In genomic region chr2:76749858-76750257, GRCh38 we compare ENCODE assay signal across 36 cellular contexts.
DNase-seq lines count a peak whose midpoint lies in the region; ATAC-seq lines count a peak whose summit lies in the region.
"Had no signal": no experiment of that assay in that cellular context is flagged by ENCODE, and none has a peak within 500 bp of the region (broad histone marks: within the 10 kb centered on the region; RNA-seq: fewer than 3 reads in every experiment).

No MANE protein-coding gene starts in this region.

- ATAC-seq in HG03159 (IDR thresholded peaks at IDR 0.05; ENCODE audit: unreplicated experiment) (no peak), HG03280 (IDR thresholded peaks at IDR 0.05; ENCODE audit: unreplicated experiment) (no peak)
- ATAC-seq: activated CD4-positive, alpha-beta T cell treated with anti-CD3 and anti-CD28 coated beads for 36 hours; activated CD8-positive, alpha-beta T cell treated with anti-CD3 and anti-CD28 coated beads, Interleukin-2, amount 10 ng/mL, durations not matched to agents 7 days and 5 days; gastroesophageal sphincter; K562; lower lobe of right lung; natural killer cell treated with Interleukin-12 subunit alpha and Interleukin-12 subunit beta and Interleukin-15 and Interleukin-18, amount 100 ng/mL, for 72 hours; Panc1; sciatic nerve had no signal

- DNase-seq in NCI-H2107 treated with DMSO at 0.1 percent for 48 hours (lab: John Stamatoyannopoulos, UW; ENCODE audit: unreplicated experiment) = peak; percentile 48
- DNase-seq in NCI-H2107 (lab: John Stamatoyannopoulos, UW) = no peak
- peak; percentile 39 for DNase-seq in Jurkat, Clone E6-1 (ENCODE audit: low read depth, low spot score)
- DNase-seq in OCI-M1 (lab: John Stamatoyannopoulos, UW) = peak; percentile 1
- DNase-seq in myocyte (ENCODE audit: low read depth) = peak; percentile 46
- DNase-seq in anterior cingulate cortex (lab: John Stamatoyannopoulos, UW) = no peak
- DNase-seq: ACHN; activated CD4-positive, alpha-beta T cell treated with anti-CD3 and anti-CD28 coated beads for 36 hours; activated CD8-positive, alpha-beta T cell treated with anti-CD3 and anti-CD28 coated beads, Interleukin-2, amount 10 ng/mL, durations not matched to agents 7 days and 5 days; activated naive CD4-positive, alpha-beta T cell treated with anti-CD3 and anti-CD28 coated beads, Interleukin-2, amount 50 U/mL, for 16 hours; amniotic stem cell; BE2C; colonic mucosa; effector CD8-positive, alpha-beta T cell; GOT3; HFFc6; lower lobe of right lung; midbrain; NCI-H1048; NCI-H1694 treated with DMSO at 0.1 percent for 48 hours; NCI-H2227 treated with DMSO at 0.1 percent for 48 hours; NCI-H526 treated with DMSO at 0.1 percent for 48 hours; occipital lobe; SHP77; stimulated activated CD4-positive, alpha-beta T cell treated with anti-CD3 and anti-CD28 coated beads, Interleukin-12 subunit alpha, Interleukin-12 subunit beta, amount 100 ng/mL, for 4 hours; stimulated activated CD4-positive, alpha-beta T cell treated with anti-CD3 and anti-CD28 coated beads, Interleukin-4, amount 100 ng/mL, for 24 hours; thyroid gland had no signal

- no peak overlapping the region for H3K4me3 ChIP-seq in Jurkat, Clone E6-1 (ENCODE audit: low read length)
- H3K4me3 ChIP-seq: colonic mucosa, gastroesophageal sphincter, hepatocyte, K562, lower lobe of right lung, prostate gland, thyroid gland had no signal

Comparison
In these comparisons a context has a peak if more than half of its experiments do, and no peak if none do; other contexts are left out.
1. DNase-seq: peak in NCI-H2107 treated with DMSO at 0.1 percent for 48 hours (single experiment), Jurkat, Clone E6-1 (single experiment), OCI-M1 (single experiment) and myocyte (single experiment); none in NCI-H2107 (single experiment) and anterior cingulate cortex (0 of 58).